22 cellular contexts compared by ENCODE assay signal in the genomic region with DNA sequence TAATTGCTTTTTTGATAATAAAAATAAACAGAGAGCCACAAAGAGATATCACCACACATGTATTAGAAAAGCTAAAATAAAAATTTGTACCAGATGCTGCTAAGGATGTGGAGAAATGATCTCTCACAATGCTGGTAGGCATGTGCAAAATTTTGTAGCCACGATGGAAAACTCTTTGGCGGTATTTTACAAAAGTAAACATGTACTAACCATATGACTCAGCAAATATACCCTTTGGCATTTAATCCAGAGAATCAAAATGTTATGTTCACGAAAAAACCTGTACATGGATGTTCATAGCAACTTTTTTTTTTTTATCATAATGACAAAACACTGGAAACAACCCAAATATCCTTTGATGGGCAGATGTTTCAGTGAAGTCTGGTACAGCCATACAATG.
DNase-seq lines count a peak whose midpoint lies in the region; ATAC-seq and TF ChIP-seq lines count a peak whose summit lies in the region.
"Had no signal": no experiment of that assay in that cellular context is flagged by ENCODE, and none has a peak within 500 bp of the region (broad histone marks: within the 10 kb centered on the region; RNA-seq: fewer than 3 reads in every experiment).

No MANE protein-coding gene starts in this region.

- H4K5ac ChIP-seq in H9 (ENCODE audit: insufficient read length, low read depth, low read length), result no peak overlapping the region

- peaks cover 30% of the 10 kb centered on the region for H3K36me3 Mint-ChIP-seq in HFFc6 (ENCODE audit: low read depth)
- H3K36me3 Mint-ChIP-seq in H9 (ENCODE audit: insufficient read depth in 1 of 3, low read depth in 3 of 3), result no peaks in the 10 kb centered on the region
- peaks cover 15% of the 10 kb centered on the region for H3K36me3 Mint-ChIP-seq in activated CD8-positive, alpha-beta T cell treated with anti-CD3 and anti-CD28 coated beads, Interleukin-2, amount 10 ng/mL, durations not matched to agents 7 days and 5 days (ENCODE audit: low read depth)

- TF ChIP-seq CTCF in HFFc6 (IDR thresholded peaks at IDR 0.05) (no peak), astrocyte of the spinal cord (IDR thresholded peaks at IDR 0.05; ENCODE audit: low read depth, low read length) (no peak), foreskin fibroblast (IDR thresholded peaks at IDR 0.05; ENCODE audit: low read depth, low read length) (no peak), H9 (conservative IDR thresholded peaks at IDR 0.05) (no peak)

- no peaks in the 10 kb centered on the region for H3K27me3 ChIP-seq in H9 (ENCODE audit: insufficient read depth, low read length)
- H3K27me3 ChIP-seq: BLaER1 treated with 17β-estradiol and CSF1 and Interleukin-3, amounts not matched to agents 10 nM and 100 nM; MG63 had no signal

- no peak overlapping the region for H3K4me3 ChIP-seq in astrocyte of the spinal cord (ENCODE audit: low read depth, low read length)
- no peak overlapping the region for H3K4me3 ChIP-seq in foreskin fibroblast (ENCODE audit: low read depth in 1 of 2, low read length in 2 of 2)
- H3K4me3 ChIP-seq: BLaER1 treated with 17β-estradiol and CSF1 and Interleukin-3, amounts not matched to agents 10 nM and 100 nM; HAP-1; MG63; SK-N-MC had no signal

- in situ Hi-C loops in astrocyte of the spinal cord (cut with HindIII; ENCODE audit: low sequenced_read_pairs), result no loop called here

- H2AK5ac ChIP-seq in H9 (ENCODE audit: insufficient read length, low read length), result no peak overlapping the region

- H3K9me3 Mint-ChIP-seq in HFFc6 (no peaks in the 10 kb centered on the region), H9 (no peaks in the 10 kb centered on the region)
- peaks cover 5% of the 10 kb centered on the region for H3K9me3 Mint-ChIP-seq in activated CD8-positive, alpha-beta T cell treated with anti-CD3 and anti-CD28 coated beads, Interleukin-2, amount 10 ng/mL, durations not matched to agents 7 days and 5 days (ENCODE audit: insufficient read depth)
- H3K9me3 Mint-ChIP-seq: CD8-positive, alpha-beta T cell had no signal

- no peaks in the 10 kb centered on the region for H3K9me3 ChIP-seq in H9 (ENCODE audit: control insufficient read depth, low read depth, low read length)
- H3K9me3 ChIP-seq: HAP-1, MG63 had no signal

- H3K18ac ChIP-seq in H9 (ENCODE audit: insufficient read length, low read depth, low read length), result no peak overlapping the region

- no peak overlapping the region for H3K27ac ChIP-seq in H9 (ENCODE audit: insufficient read length, low read depth, low read length)
- H3K27ac ChIP-seq: BLaER1 treated with 17β-estradiol and CSF1 and Interleukin-3, amounts not matched to agents 10 nM and 100 nM; KMS-11; SK-N-MC had no signal

- no peak overlapping the region for H3K4me2 ChIP-seq in H9 (ENCODE audit: insufficient read depth, insufficient read length, low read length)
- H3K4me2 ChIP-seq: BLaER1 treated with 17β-estradiol and CSF1 and Interleukin-3, amounts not matched to agents 10 nM and 100 nM; KMS-11 had no signal

- no peaks in the 10 kb centered on the region for H3K79me1 ChIP-seq in H9 (ENCODE audit: insufficient read depth, low read depth, low read length, poor library complexity, severe bottlenecking)

- H3K4me1 ChIP-seq in H9 (ENCODE audit: insufficient read depth, low read length), result no peaks in the 10 kb centered on the region
- H3K4me1 ChIP-seq: HAP-1 had no signal

- WGBS in H9 (ENCODE audit: extremely low coverage, insufficient read length, low lambda C conversion rate), result no CpG with 5 or more reads among the region's 3 CpGs

- H2BK120ac ChIP-seq in H9 (ENCODE audit: low read depth, low read length, poor library complexity, severe bottlenecking), result no peak overlapping the region

- no peak overlapping the region for H2BK12ac ChIP-seq in H9 (ENCODE audit: insufficient read length, low read depth, low read length)

- no peak overlapping the region for H3T11ph ChIP-seq in H9 (ENCODE audit: low read length)

- no peaks in the 10 kb centered on the region for H3K79me2 ChIP-seq in H9 (ENCODE audit: insufficient read depth, low read length)

- H3K27me3 Mint-ChIP-seq in HFFc6 (ENCODE audit: insufficient read depth) (no peaks in the 10 kb centered on the region), H9 (ENCODE audit: low read depth) (no peaks in the 10 kb centered on the region)
- H3K27me3 Mint-ChIP-seq in activated CD8-positive, alpha-beta T cell treated with anti-CD3 and anti-CD28 coated beads, Interleukin-2, amount 10 ng/mL, durations not matched to agents 7 days and 5 days (ENCODE audit: low read depth), result no peaks in the 10 kb centered on the region

- H3K14ac ChIP-seq in H9 (ENCODE audit: insufficient read depth, low read length), result no peak overlapping the region

- no peak overlapping the region for H2BK15ac ChIP-seq in H9 (ENCODE audit: low read depth, low read length)

- H3K9ac ChIP-seq in H9 (ENCODE audit: extremely low read depth, insufficient read length, low read length), result no peak overlapping the region
- H3K9ac ChIP-seq: BLaER1 treated with 17β-estradiol and CSF1 and Interleukin-3, amounts not matched to agents 10 nM and 100 nM; KMS-11 had no signal

- no peak overlapping the region for H4K91ac ChIP-seq in H9 (ENCODE audit: insufficient read length, low read depth, low read length)

- H3K23ac ChIP-seq in H9 (ENCODE audit: insufficient read length, low read depth, low read length), result no peak overlapping the region

- H3K23me2 ChIP-seq in H9 (ENCODE audit: insufficient read length, low read depth, low read length, poor library complexity, severe bottlenecking), result no peaks in the 10 kb centered on the region

- H3K4me1 Mint-ChIP-seq in HFFc6 (ENCODE audit: low read depth), result peaks cover 39% of the 10 kb centered on the region
- no peaks in the 10 kb centered on the region for H3K4me1 Mint-ChIP-seq in H9
- H3K4me1 Mint-ChIP-seq in activated CD8-positive, alpha-beta T cell treated with anti-CD3 and anti-CD28 coated beads, Interleukin-2, amount 10 ng/mL, durations not matched to agents 7 days and 5 days (ENCODE audit: low read depth), result peaks cover 21% of the 10 kb centered on the region

- ATAC-seq in activated CD8-positive, alpha-beta T cell treated with anti-CD3 and anti-CD28 coated beads, Interleukin-2, amount 10 ng/mL, durations not matched to agents 7 days and 5 days, result no peak
- ATAC-seq: CD8-positive, alpha-beta T cell had no signal

- no peak overlapping the region for H3K56ac ChIP-seq in H9 (ENCODE audit: insufficient read length, low read depth, low read length)

- H2AFZ ChIP-seq in H9 (ENCODE audit: low read length), result no peak overlapping the region

- CTCF ChIA-PET in activated CD8-positive, alpha-beta T cell treated with anti-CD3 and anti-CD28 coated beads, Interleukin-2, amount 10 ng/mL, durations not matched to agents 7 days and 5 days (lab: Charles Lee), result interaction anchor here (1.3 kb wide), 1 partner anchor 675 kb away, joined by 3 read pairs; no protein-coding TSS in a partner anchor

- H4K20me1 ChIP-seq in H9 (ENCODE audit: control insufficient read depth, insufficient read depth, insufficient read length), result no peaks in the 10 kb centered on the region
- H4K20me1 ChIP-seq: BLaER1 treated with 17β-estradiol and CSF1 and Interleukin-3, amounts not matched to agents 10 nM and 100 nM had no signal

- no peak overlapping the region for H4K8ac ChIP-seq in H9 (replicated peaks; ENCODE audit: insufficient read length, low read depth, low read length)

- H3K27ac Mint-ChIP-seq in HFFc6 (0 out of 2 replicates have a peak overlapping the region, but pooled peaks have one; percentile 8), H9 (no peak overlapping the region)
- no peak overlapping the region for H3K27ac Mint-ChIP-seq in activated CD8-positive, alpha-beta T cell treated with anti-CD3 and anti-CD28 coated beads, Interleukin-2, amount 10 ng/mL, durations not matched to agents 7 days and 5 days
- H3K27ac Mint-ChIP-seq: CD8-positive, alpha-beta T cell had no signal

- H3K4ac ChIP-seq in H9 (ENCODE audit: low read depth, low read length), result no peak overlapping the region

- no peak overlapping the region for H2BK5ac ChIP-seq in H9 (ENCODE audit: insufficient read length, low read length)

- H3K4me3 Mint-ChIP-seq in HFFc6 (no peak overlapping the region), H9 (no peak overlapping the region)
- no peak overlapping the region for H3K4me3 Mint-ChIP-seq in activated CD8-positive, alpha-beta T cell treated with anti-CD3 and anti-CD28 coated beads, Interleukin-2, amount 10 ng/mL, durations not matched to agents 7 days and 5 days
- H3K4me3 Mint-ChIP-seq: CD8-positive, alpha-beta T cell had no signal

- POLR2A ChIA-PET in activated CD8-positive, alpha-beta T cell treated with anti-CD3 and anti-CD28 coated beads, Interleukin-2, amount 10 ng/mL, durations not matched to agents 7 days and 5 days (lab: Charles Lee), result no interaction called here

- DNase-seq in EH (ENCODE audit: low read depth), result peak; percentile 57
- DNase-seq in HFFc6, result no peak
- DNase-seq in astrocyte of the spinal cord (ENCODE audit: low read depth, low spot score), result peak; percentile 36
- DNase-seq in foreskin fibroblast, result peak; percentile 30 to 68
- DNase-seq in DMS114 treated with DMSO at 0.1 percent for 48 hours (lab: John Stamatoyannopoulos, UW; ENCODE audit: unreplicated experiment), result no peak
- no peak for DNase-seq in H9
- DNase-seq in activated CD8-positive, alpha-beta T cell treated with anti-CD3 and anti-CD28 coated beads, Interleukin-2, amount 10 ng/mL, durations not matched to agents 7 days and 5 days, result no peak
- DNase-seq in activated CD4-positive, CD25-positive, alpha-beta regulatory T cell (lab: John Stamatoyannopoulos, UW), result no peak
- DNase-seq: Calu3; CD8-positive, alpha-beta T cell; DMS53; MG63; NCI-H1048; NCI-H1436; NCI-H1930; NCI-H446 treated with DMSO at 0.1 percent for 48 hours; NCI-H69; SHP77 had no signal

- H2BK20ac ChIP-seq in H9 (ENCODE audit: low read depth, low read length, poor library complexity, severe bottlenecking), result no peak overlapping the region

Comparison
In these comparisons a context has a peak if more than half of its experiments do, and no peak if none do; other contexts are left out.
1. DNase-seq: peak in EH (single experiment), astrocyte of the spinal cord (single experiment) and foreskin fibroblast (2 of 2); none in HFFc6 (single experiment), DMS114 treated with DMSO at 0.1 percent for 48 hours (single experiment), H9 (single experiment), activated CD8-positive, alpha-beta T cell treated with anti-CD3 and anti-CD28 coated beads, Interleukin-2, amount 10 ng/mL, durations not matched to agents 7 days and 5 days (single experiment) and activated CD4-positive, CD25-positive, alpha-beta regulatory T cell (0 of 4).